ENCODE assay signal across 8 cellular contexts in the genomic region with DNA sequence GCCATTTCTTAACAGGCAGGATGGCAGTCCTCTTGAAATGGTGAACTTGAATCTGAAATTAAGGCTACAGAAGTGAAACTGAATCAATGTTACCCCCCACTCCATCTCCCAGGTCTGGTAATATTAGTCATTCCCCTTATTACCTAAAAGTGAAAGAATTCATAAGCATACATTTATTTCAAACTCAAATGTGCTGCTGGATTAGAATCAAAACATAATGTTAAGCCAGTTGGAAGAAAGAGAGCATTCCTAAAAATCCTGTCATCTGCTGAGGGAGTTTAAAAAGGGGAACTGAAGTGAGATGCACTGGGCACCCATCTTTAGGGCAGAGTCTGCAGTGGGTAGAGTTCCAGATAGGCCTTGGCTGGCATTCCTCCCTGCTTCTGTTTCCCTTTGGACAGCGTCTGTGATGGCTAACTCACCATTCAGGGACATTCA. TPM values are rescaled to one million over a fixed set of nuclear protein-coding genes. Genes with fewer than 3 reads are reported as not detected.
A peak's percentile ranks its signal among the peaks of the same experiment; 100 is the strongest.
DNase-seq lines count a peak whose midpoint lies in the region; ATAC-seq, FAIRE-seq and TF ChIP-seq lines count a peak whose summit lies in the region.

No MANE protein-coding gene starts in this region.

- H3K4me1 Mint-ChIP-seq in activated CD4-positive, alpha-beta T cell treated with anti-CD3 and anti-CD28 coated beads, Interleukin-2, amount 10 ng/mL, durations not matched to agents 7 days and 5 days, result peaks cover 64% of the 10 kb centered on the region
- H3K4me1 Mint-ChIP-seq in T-helper 2 cell treated with Interferon-gamma antibody and Interleukin-4, amounts not matched to agents 5 μg/mL and 100 μg/mL, for 36 hours (ENCODE audit: low read depth), result peaks cover 60% of the 10 kb centered on the region

- ATAC-seq in Right ventricle myocardium superior (ENCODE audit: poor library complexity), result peak; percentile 64
- no peak for ATAC-seq in HG03565 (IDR thresholded peaks at IDR 0.05; ENCODE audit: unreplicated experiment)

- H3K27me3 Mint-ChIP-seq in activated CD4-positive, alpha-beta T cell treated with anti-CD3 and anti-CD28 coated beads, Interleukin-2, amount 10 ng/mL, durations not matched to agents 7 days and 5 days, result no peaks in the 10 kb centered on the region
- no peaks in the 10 kb centered on the region for H3K27me3 Mint-ChIP-seq in T-helper 2 cell treated with Interferon-gamma antibody and Interleukin-4, amounts not matched to agents 5 μg/mL and 100 μg/mL, for 36 hours (ENCODE audit: low read depth)

- H3K9me3 ChIP-seq in thyroid gland, result no peaks in the 10 kb centered on the region

- intact Hi-C loops in Right ventricle myocardium superior (cut with DNase I) (no loop called here), thyroid gland (cut with DNase I) (no loop called here)

- no peak for FAIRE-seq in GM19239 (lab: Jason Lieb, UNC)

- H3K4me1 ChIP-seq in thyroid gland, result peaks cover 14 to 72% of the 10 kb centered on the region in 2 donors

- POLR2A ChIA-PET in activated CD4-positive, alpha-beta T cell treated with anti-CD3 and anti-CD28 coated beads, Interleukin-2, amount 10 ng/mL, durations not matched to agents 7 days and 5 days (lab: Charles Lee), result no interaction called here

- H3K36me3 ChIP-seq in thyroid gland, result no peaks in the 10 kb centered on the region

- CTCF ChIA-PET in activated CD4-positive, alpha-beta T cell treated with anti-CD3 and anti-CD28 coated beads, Interleukin-2, amount 10 ng/mL, durations not matched to agents 7 days and 5 days (lab: Charles Lee), result interaction anchor here (1.1 to 1.2 kb wide), 2 partner anchors 18 to 610 kb away, joined by 3 read pairs; no protein-coding TSS in a partner anchor

- H3K27ac Mint-ChIP-seq in activated CD4-positive, alpha-beta T cell treated with anti-CD3 and anti-CD28 coated beads, Interleukin-2, amount 10 ng/mL, durations not matched to agents 7 days and 5 days, result peak overlapping the region; percentile 91
- peak overlapping the region; percentile 90 for H3K27ac Mint-ChIP-seq in T-helper 2 cell treated with Interferon-gamma antibody and Interleukin-4, amounts not matched to agents 5 μg/mL and 100 μg/mL, for 36 hours

- no peak for DNase-seq in activated CD4-positive, alpha-beta T cell treated with anti-CD3 and anti-CD28 coated beads, Interleukin-2, amount 10 ng/mL, durations not matched to agents 7 days and 5 days
- no peak for DNase-seq in activated CD4-positive, alpha-beta T cell treated with anti-CD3 and anti-CD28 coated beads for 4 hours
- DNase-seq in T-helper 2 cell treated with Interferon-gamma antibody and Interleukin-4, amounts not matched to agents 5 μg/mL and 100 μg/mL, for 36 hours (ENCODE audit: low spot score), result no peak
- no peak for DNase-seq in Right ventricle myocardium superior
- no peak for DNase-seq in thyroid gland
- no peak for DNase-seq in NCI-H1694 (lab: John Stamatoyannopoulos, UW)
- no peak for DNase-seq in GM19239 (ENCODE audit: insufficient read length, low spot score)

- no peak overlapping the region for H3K4me3 Mint-ChIP-seq in activated CD4-positive, alpha-beta T cell treated with anti-CD3 and anti-CD28 coated beads, Interleukin-2, amount 10 ng/mL, durations not matched to agents 7 days and 5 days
- H3K4me3 Mint-ChIP-seq in T-helper 2 cell treated with Interferon-gamma antibody and Interleukin-4, amounts not matched to agents 5 μg/mL and 100 μg/mL, for 36 hours, result peak overlapping the region; percentile 80

- H3K9me3 Mint-ChIP-seq in activated CD4-positive, alpha-beta T cell treated with anti-CD3 and anti-CD28 coated beads, Interleukin-2, amount 10 ng/mL, durations not matched to agents 7 days and 5 days, result no peaks in the 10 kb centered on the region
- H3K9me3 Mint-ChIP-seq in T-helper 2 cell treated with Interferon-gamma antibody and Interleukin-4, amounts not matched to agents 5 μg/mL and 100 μg/mL, for 36 hours, result no peaks in the 10 kb centered on the region

- 57 to 71% methylated on average over 1 of the region's 1 CpG for WGBS in thyroid gland, 2 donors

- H3K27ac ChIP-seq in thyroid gland, result peak overlapping the region in 2 of 3 donors; percentile 18 to 35

- no peak for TF ChIP-seq CTCF in thyroid gland (IDR thresholded peaks at IDR 0.05)

- no peak overlapping the region for H3K4me3 ChIP-seq in thyroid gland (replicated peaks in 1 of 3)

- no peak for TF ChIP-seq POLR2A in thyroid gland (IDR thresholded peaks at IDR 0.05)

- H3K27me3 ChIP-seq in thyroid gland, result no peaks in the 10 kb centered on the region

- peaks cover 55% of the 10 kb centered on the region for H3K36me3 Mint-ChIP-seq in activated CD4-positive, alpha-beta T cell treated with anti-CD3 and anti-CD28 coated beads, Interleukin-2, amount 10 ng/mL, durations not matched to agents 7 days and 5 days (ENCODE audit: low read depth)
- peaks cover 53% of the 10 kb centered on the region for H3K36me3 Mint-ChIP-seq in T-helper 2 cell treated with Interferon-gamma antibody and Interleukin-4, amounts not matched to agents 5 μg/mL and 100 μg/mL, for 36 hours (ENCODE audit: low read depth)

RNA-seq across cellular contexts. Expression of a gene that starts 17.4 kb away (rescaled TPM):
- total RNA-seq in activated CD4-positive, alpha-beta T cell treated with anti-CD3 and anti-CD28 coated beads, Interleukin-2, amount 10 ng/mL, durations not matched to agents 7 days and 5 days, result 10 to 100 TPM; 37.6 to 46.3 TPM
- total RNA-seq in Right ventricle myocardium superior, result 62.1 TPM
- 100 to 1,000 TPM in 3 of 4 donors, 10 to 100 TPM in 1; 65.8 to 123 (median 111) TPM for total RNA-seq in thyroid gland

RNA-seq across cellular contexts. Expression of a gene that starts 17.8 kb away (rescaled TPM):
- total RNA-seq in activated CD4-positive, alpha-beta T cell treated with anti-CD3 and anti-CD28 coated beads, Interleukin-2, amount 10 ng/mL, durations not matched to agents 7 days and 5 days, result 10 to 100 TPM; 19.4 to 21.4 TPM
- total RNA-seq in Right ventricle myocardium superior (20.3 TPM), thyroid gland (10 to 100 TPM; 16.1 to 32.0 (median 26.9) TPM)

RNA-seq across cellular contexts. Expression of a gene that starts 33.3 kb away (rescaled TPM):
- total RNA-seq in activated CD4-positive, alpha-beta T cell treated with anti-CD3 and anti-CD28 coated beads, Interleukin-2, amount 10 ng/mL, durations not matched to agents 7 days and 5 days, result under 1 TPM; 0.42 to 0.65 TPM
- total RNA-seq in Right ventricle myocardium superior, result 0.27 TPM
- under 1 TPM in 1 of 4 donors, not detected in 3; 0.81 TPM for total RNA-seq in thyroid gland
